ENCODE assay signal across 18 cellular contexts in genomic region chr2:10829304-10829703, GRCh38.
"Had no signal": no experiment of that assay in that cellular context is flagged by ENCODE, and none has a peak within 500 bp of the region (broad histone marks: within the 10 kb centered on the region; RNA-seq: fewer than 3 reads in every experiment).

No MANE protein-coding gene starts in this region.

- DNase-seq: dorsolateral prefrontal cortex; effector CD8-positive, alpha-beta T cell; heart left ventricle; hippocampal formation; mesendoderm; natural killer cell; sigmoid colon; stimulated activated CD4-positive, alpha-beta T cell treated with anti-CD3 and anti-CD28 coated beads, Interleukin-2, amount 100 ng/mL, for 48 hours; stimulated activated CD8-positive, alpha-beta memory T cell treated with anti-CD3 and anti-CD28 coated beads, Interleukin-4, amount 100 ng/mL, for 48 hours; stimulated activated naive CD8-positive, alpha-beta T cell treated with anti-CD3 and anti-CD28 coated beads, Interleukin-15, Interleukin-2, amounts not matched to agents 100 U/mL and 50 U/mL, for 24 hours; upper lobe of right lung had no signal

- H3K4me3 ChIP-seq: coronary artery, dorsolateral prefrontal cortex, heart left ventricle, right atrium auricular region, sigmoid colon, skin epidermis, tibial nerve, upper lobe of right lung, vagina had no signal

- H3K9me3 ChIP-seq: heart left ventricle, right atrium auricular region, sigmoid colon, tibial nerve, upper lobe of right lung, vagina had no signal

- H3K36me3 ChIP-seq: heart left ventricle, right atrium auricular region, sigmoid colon, tibial nerve, upper lobe of right lung, vagina had no signal

- FAIRE-seq: frontal cortex had no signal

- H3K27me3 ChIP-seq: right atrium auricular region, vagina had no signal

- ATAC-seq: heart left ventricle; natural killer cell; stimulated activated effector memory CD8-positive, alpha-beta T cell treated with anti-CD3 and anti-CD28 coated beads, Interleukin-12 subunit alpha, Interleukin-12 subunit beta, amount 100 ng/mL, for 72 hours; stimulated activated naive CD8-positive, alpha-beta T cell treated with anti-CD3 and anti-CD28 coated beads, Interleukin-15, Interleukin-2, amounts not matched to agents 100 U/mL and 50 U/mL, for 24 hours; upper lobe of right lung had no signal

- H3K4me1 ChIP-seq: upper lobe of right lung, vagina had no signal

- H3K27ac ChIP-seq: coronary artery, dorsolateral prefrontal cortex, heart left ventricle, right atrium auricular region, sigmoid colon, skin epidermis, tibial nerve, upper lobe of right lung, vagina had no signal
